Comparison of ENCODE assay signal across 6 cellular contexts in genomic region chr4:38622340-38622739, GRCh38. TPM values are rescaled to one million over a fixed set of nuclear protein-coding genes. Genes with fewer than 3 reads are reported as not detected.
A peak's percentile ranks its signal among the peaks of the same experiment; 100 is the strongest.
DNase-seq lines count a peak whose midpoint lies in the region; TF ChIP-seq lines count a peak whose summit lies in the region.
"Not testable (repeated sequence)": the region's sequence is repeated elsewhere in the genome, so short reads cannot be mapped to it uniquely, and the experiment has no call there.

No MANE protein-coding gene starts in this region.

- H3K36me3 ChIP-seq in PC-9 (ENCODE audit: low read depth); esophagus muscularis mucosa; neutrophil; stomach: not testable (repeated sequence)

- H3K4me1 ChIP-seq in PC-9 (replicated peaks; ENCODE audit: insufficient read depth) (peaks cover 48% of the 10 kb centered on the region), esophagus muscularis mucosa (peaks cover 4 to 34% (median 24%) of the 10 kb centered on the region in 4 donors), neutrophil (ENCODE audit: control insufficient read depth in 1 of 2, insufficient read depth in 1 of 2, low read depth in 1 of 2, low read length in 1 of 2) (peaks cover 36 to 39% of the 10 kb centered on the region in 2 experiments), stomach (peaks cover 14 to 35% (median 26%) of the 10 kb centered on the region in 4 donors)

- POLR2A ChIA-PET in PC-9 (lab: Charles Lee; ENCODE audit: unreplicated experiment) = not testable (repeated sequence)

- TF ChIP-seq EP300 in esophagus muscularis mucosa (IDR thresholded peaks at IDR 0.05); stomach (IDR thresholded peaks at IDR 0.05): not testable (repeated sequence)

- H3F3A ChIP-seq in PC-9 (ENCODE audit: insufficient read depth, low read depth) = peaks cover 32% of the 10 kb centered on the region

- not testable (repeated sequence) for H3K9me2 ChIP-seq in PC-9 (ENCODE audit: insufficient read depth)

- H4K20me1 ChIP-seq in PC-9 (ENCODE audit: insufficient read depth) = not testable (repeated sequence)

- H3K4me2 ChIP-seq in PC-9 = peak overlapping the region; percentile 10; the same call in 1 of the 2 replicates

- DNase-seq in DMS53 (lab: John Stamatoyannopoulos, UW) = peak; percentile 25
- DNase-seq in PC-9, stomach: not testable (repeated sequence)
- DNase-seq in activated CD8-positive, alpha-beta memory T cell treated with anti-CD3 and anti-CD28 coated beads for 24 hours = peak; percentile 7
- peak; percentile 47 for DNase-seq in esophagus muscularis mucosa (ENCODE audit: extremely low spot score)

- not testable (repeated sequence) for BruUV-seq in PC-9 (replicated peaks; lab: Mats Ljungman, UMichigan)

- H3K79me2 ChIP-seq in PC-9 (ENCODE audit: low read depth) = not testable (repeated sequence)

- H3K27me3 ChIP-seq in PC-9 (ENCODE audit: insufficient read depth, low read depth); esophagus muscularis mucosa; neutrophil; stomach: not testable (repeated sequence)

- intact Hi-C loops in PC-9 (cut with micrococcal nuclease; ENCODE audit: unreplicated experiment); esophagus muscularis mucosa (cut with DNase I); stomach (cut with DNase I; ENCODE audit: low total_unique reads): not testable (repeated sequence)

- TF ChIP-seq CTCF in PC-9 (conservative IDR thresholded peaks at IDR 0.05); esophagus muscularis mucosa (IDR thresholded peaks at IDR 0.05); neutrophil (IDR thresholded peaks at IDR 0.05); stomach (IDR thresholded peaks at IDR 0.05): not testable (repeated sequence)

- H3K27ac ChIP-seq in PC-9 (peak overlapping the region; percentile 78), neutrophil (peak overlapping the region; percentile 96), stomach (peak overlapping the region; percentile 83 to 92 (median 85))
- not testable (repeated sequence) for H3K27ac ChIP-seq in esophagus muscularis mucosa (replicated peaks in 1 of 4)

- not testable (repeated sequence) for H3K4me3 ChIP-seq in PC-9; esophagus muscularis mucosa; neutrophil (ENCODE audit: low read depth in 1 of 2, low read length in 1 of 2); stomach

- WGBS in esophagus muscularis mucosa = 86% methylated on average over 2 of the region's 2 CpGs
- WGBS in stomach, 5 donors = 58 to 79% (median 76%) methylated on average over 2 of the region's 2 CpGs

- CTCF ChIA-PET in PC-9 (lab: Charles Lee) = not testable (repeated sequence)

- not testable (repeated sequence) for TF ChIP-seq POLR2A in esophagus muscularis mucosa (IDR thresholded peaks at IDR 0.05; ENCODE audit: low read depth); stomach (IDR thresholded peaks at IDR 0.05)

- not testable (repeated sequence) for H3K9me3 ChIP-seq in PC-9 (ENCODE audit: insufficient read depth, low read depth); esophagus muscularis mucosa; neutrophil; stomach

- H2AFZ ChIP-seq in PC-9 = not testable (repeated sequence)

RNA-seq across cellular contexts. Expression of gene KLF3, which starts 41.7 kb away (rescaled TPM):
- 33.1 and 37.5 TPM in 2 replicates for total RNA-seq in PC-9 (2021)
- total RNA-seq in esophagus muscularis mucosa = 10 to 100 TPM; 30.8 to 50.4 (median 40.4) TPM
- total RNA-seq in stomach = 100 to 1,000 TPM in 2 of 5 donors, 10 to 100 TPM in 3; 46.4 to 113 (median 79.1) TPM
- polyA plus RNA-seq in stomach = 10 to 100 TPM; 13.0 to 45.1 (median 13.5) TPM
